10 cellular contexts compared by ENCODE assay signal in genomic region chr17:77829871-77830799, GRCh38.
DNase-seq lines count a peak whose midpoint lies in the region; ATAC-seq and TF ChIP-seq lines count a peak whose summit lies in the region.
"Had no signal": no experiment of that assay in that cellular context is flagged by ENCODE, and none has a peak within 500 bp of the region (broad histone marks: within the 10 kb centered on the region; RNA-seq: fewer than 3 reads in every experiment).

No MANE protein-coding gene starts in this region.

- DNase-seq in HFFc6 (no peak), amniotic stem cell (lab: John Stamatoyannopoulos, UW) (peak; percentile 65), right cardiac atrium (peak; percentile 85 to 93 (median 93)), spleen (peak; percentile 51), DMS53 treated with DMSO at 0.1 percent for 48 hours (lab: John Stamatoyannopoulos, UW; ENCODE audit: unreplicated experiment) (no peak)
- DNase-seq in activated CD4-positive, alpha-beta T cell treated with anti-CD3 and anti-CD28 coated beads, Interleukin-2, amount 50 U/mL, for 4 hours = no peak
- DNase-seq: NCI-H510A treated with DMSO at 0.1 percent for 48 hours had no signal

- H3K4me3 ChIP-seq in right cardiac atrium (ENCODE audit: low read length) = no peak overlapping the region
- H3K4me3 ChIP-seq in spleen = no peak overlapping the region

- peak overlapping the region; percentile 97 for H3K27ac ChIP-seq in right cardiac atrium (ENCODE audit: low read length)
- H3K27ac ChIP-seq in spleen = peak overlapping the region; percentile 15 to 82 (median 66)

- TF ChIP-seq POLR2A in spleen (IDR thresholded peaks at IDR 0.05) = no peak

- H3K27ac Mint-ChIP-seq in HFFc6 = peak overlapping the region; percentile 79

- H3K4me1 ChIP-seq in right cardiac atrium (ENCODE audit: control insufficient read depth, insufficient read depth, low read length) = peaks cover 13% of the 10 kb centered on the region
- H3K4me1 ChIP-seq in spleen = peaks cover 0 to 38% (median 21%) of the 10 kb centered on the region in 6 donors

- H3K9me3 ChIP-seq in right cardiac atrium (ENCODE audit: control insufficient read depth, low read length) = no peaks in the 10 kb centered on the region
- H3K9me3 ChIP-seq in spleen = no peaks in the 10 kb centered on the region

- no peak overlapping the region; the same call in 1 of the 2 replicates for H3K4me3 Mint-ChIP-seq in HFFc6
- H3K4me3 Mint-ChIP-seq: central memory CD8-positive, alpha-beta T cell had no signal

- peaks cover 37% of the 10 kb centered on the region for H3K4me1 Mint-ChIP-seq in HFFc6 (ENCODE audit: low read depth)

- TF ChIP-seq CTCF in HFFc6 (IDR thresholded peaks at IDR 0.05) = no peak
- TF ChIP-seq CTCF in spleen (IDR thresholded peaks at IDR 0.05 in 8 of 11, conservative IDR thresholded peaks at IDR 0.05 in 3 of 11) = no peak

- intact Hi-C loops in right cardiac atrium (cut with DNase I) = no loop called here
- intact Hi-C loops in spleen (cut with DNase I; ENCODE audit: low total_unique reads) = no loop called here

- WGBS in right cardiac atrium = 27% methylated on average over 16 of the region's 16 CpGs
- WGBS in spleen, 5 donors = 55 to 83% (median 62%) methylated on average over 12 to 16 of the region's 16 CpGs

- H3K27me3 ChIP-seq in right cardiac atrium (ENCODE audit: control insufficient read depth, insufficient read depth) (no peaks in the 10 kb centered on the region), spleen (replicated peaks in 1 of 7) (peaks cover 0 to 35% (median 0%) of the 10 kb centered on the region in 7 donors)

- no peaks in the 10 kb centered on the region for H3K36me3 ChIP-seq in spleen

- ATAC-seq in right cardiac atrium (peak; percentile 78 to 90), HG03095 (IDR thresholded peaks at IDR 0.05; ENCODE audit: unreplicated experiment) (no peak), HG03520 (IDR thresholded peaks at IDR 0.05; ENCODE audit: unreplicated experiment) (no peak)

- H3K9me3 Mint-ChIP-seq in HFFc6 = no peaks in the 10 kb centered on the region; the same call in 1 of the 2 replicates
- H3K9me3 Mint-ChIP-seq: central memory CD8-positive, alpha-beta T cell had no signal

- no peaks in the 10 kb centered on the region for H3K36me3 Mint-ChIP-seq in HFFc6 (ENCODE audit: low read depth)

- H3K27me3 Mint-ChIP-seq in HFFc6 (ENCODE audit: insufficient read depth) = peaks cover 14% of the 10 kb centered on the region
- H3K27me3 Mint-ChIP-seq: central memory CD8-positive, alpha-beta T cell had no signal

Comparison
In these comparisons a context has a peak if more than half of its experiments do, and no peak if none do; other contexts are left out.
1. DNase-seq: peak in amniotic stem cell (single experiment), right cardiac atrium (3 of 3) and spleen (single experiment); none in HFFc6 (single experiment), activated CD4-positive, alpha-beta T cell treated with anti-CD3 and anti-CD28 coated beads, Interleukin-2, amount 50 U/mL, for 4 hours (0 of 2) and DMS53 treated with DMSO at 0.1 percent for 48 hours (single experiment).
2. ATAC-seq: peak in right cardiac atrium (2 of 2); none in HG03095 (single experiment) and HG03520 (single experiment).